28 cellular contexts compared by ENCODE assay signal in genomic region chr5:494667-495255, GRCh38.
"Had no signal": no experiment of that assay in that cellular context is flagged by ENCODE, and none has a peak within 500 bp of the region (broad histone marks: within the 10 kb centered on the region; RNA-seq: fewer than 3 reads in every experiment).

No MANE protein-coding gene starts in this region.

- H3K36me3 Mint-ChIP-seq: naive thymus-derived CD8-positive, alpha-beta T cell; neural progenitor cell had no signal

- H3K27ac ChIP-seq: left lung, lower lobe of right lung, neural progenitor cell, ovary, right atrium auricular region, right lobe of liver, suprapubic skin, thoracic aorta, tibial artery, upper lobe of right lung had no signal

- H3K4me2 ChIP-seq: neural progenitor cell, smooth muscle cell had no signal

- H3K27ac Mint-ChIP-seq: naive thymus-derived CD8-positive, alpha-beta T cell; nephron; neural progenitor cell; progenitor cell of endocrine pancreas; stimulated activated naive CD8-positive, alpha-beta T cell treated with anti-CD3 and anti-CD28 coated beads, Interleukin-15, Interleukin-2, amounts not matched to agents 100 ng/mL and 50 ng/mL, for 24 hours had no signal

- H3K9me3 Mint-ChIP-seq: naive thymus-derived CD8-positive, alpha-beta T cell; nephron; stimulated activated naive CD8-positive, alpha-beta T cell treated with anti-CD3 and anti-CD28 coated beads, Interleukin-15, Interleukin-2, amounts not matched to agents 100 ng/mL and 50 ng/mL, for 24 hours had no signal

- H3K36me3 ChIP-seq: left lung, lower lobe of right lung, neural progenitor cell, ovary, right atrium auricular region, right lobe of liver, suprapubic skin, thoracic aorta, tibial artery, upper lobe of right lung had no signal

- ATAC-seq: left colon; left lung; naive thymus-derived CD8-positive, alpha-beta T cell; upper lobe of right lung had no signal

- H3K9me3 ChIP-seq: left lung, lower lobe of right lung, ovary, right atrium auricular region, right lobe of liver, suprapubic skin, thoracic aorta, tibial artery, upper lobe of right lung had no signal

- H3K4me3 ChIP-seq: left lung, lower lobe of right lung, neural progenitor cell, ovary, right atrium auricular region, right lobe of liver, smooth muscle cell, suprapubic skin, thoracic aorta, tibial artery, upper lobe of right lung had no signal

- H3K4me1 Mint-ChIP-seq: naive thymus-derived CD8-positive, alpha-beta T cell had no signal

- H3K27me3 ChIP-seq: ovary, right atrium auricular region, right lobe of liver had no signal

- H3K4me3 Mint-ChIP-seq: naive thymus-derived CD8-positive, alpha-beta T cell; nephron; neural progenitor cell; stimulated activated naive CD8-positive, alpha-beta T cell treated with anti-CD3 and anti-CD28 coated beads, Interleukin-15, Interleukin-2, amounts not matched to agents 100 ng/mL and 50 ng/mL, for 24 hours had no signal

- H2AFZ ChIP-seq: neural progenitor cell had no signal

- FAIRE-seq: keratinocyte, urothelium cell line had no signal

- H3K9ac ChIP-seq: neural progenitor cell had no signal

- H3K4me1 ChIP-seq: left lung, right atrium auricular region, right lobe of liver, suprapubic skin, tibial artery, upper lobe of right lung had no signal

- DNase-seq: hypothalamus; kidney glomerular epithelial cell; left colon; left lung; lower lobe of right lung; mammary epithelial cell; mesenchymal stem cell; naive thymus-derived CD8-positive, alpha-beta T cell; ovary; right lobe of liver; stimulated activated CD4-positive, alpha-beta T cell treated with anti-CD3 and anti-CD28 coated beads, Interleukin-1b, Interleukin-23, amount 100 ng/mL, for 48 hours; stimulated activated CD4-positive, alpha-beta T cell treated with anti-CD3 and anti-CD28 coated beads, Interleukin-2, amount 100 ng/mL, for 48 hours; stimulated activated CD4-positive, alpha-beta T cell treated with anti-CD3 and anti-CD28 coated beads, Interleukin-4, amount 100 ng/mL, for 4 hours; stimulated activated CD8-positive, alpha-beta memory T cell treated with anti-CD3 and anti-CD28 coated beads, Interleukin-4, amount 100 ng/mL, for 48 hours; stimulated activated naive CD4-positive, alpha-beta T cell; tibial artery; trophoblast cell; upper lobe of right lung had no signal
